1 cellular context compared by ENCODE assay signal in the genomic region with DNA sequence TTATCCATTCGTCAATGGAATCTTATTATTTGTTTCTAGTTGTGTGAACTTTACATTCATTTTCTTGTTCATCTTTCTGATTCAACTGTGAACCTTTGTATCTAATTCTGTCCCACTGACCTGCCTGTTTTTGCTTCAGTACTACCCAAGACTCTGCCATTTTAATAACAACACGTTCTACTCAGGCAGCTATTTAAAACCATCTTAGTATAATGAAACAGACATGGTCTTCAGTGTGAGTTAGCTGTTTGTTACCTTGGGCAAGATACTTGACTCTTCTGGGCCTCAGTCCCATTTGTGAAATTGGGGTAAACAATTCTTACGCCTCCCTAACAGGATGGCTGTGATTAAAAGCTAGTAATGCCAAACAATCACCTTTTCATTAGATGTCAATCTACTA.
TF ChIP-seq lines count a peak whose summit lies in the region.

No MANE protein-coding gene starts in this region.

TF ChIP-seq in H1, 55 proteins besides CTCF, POLR2A, EP300 and RAD21:
- TF ChIP-seq, protein P1, sequence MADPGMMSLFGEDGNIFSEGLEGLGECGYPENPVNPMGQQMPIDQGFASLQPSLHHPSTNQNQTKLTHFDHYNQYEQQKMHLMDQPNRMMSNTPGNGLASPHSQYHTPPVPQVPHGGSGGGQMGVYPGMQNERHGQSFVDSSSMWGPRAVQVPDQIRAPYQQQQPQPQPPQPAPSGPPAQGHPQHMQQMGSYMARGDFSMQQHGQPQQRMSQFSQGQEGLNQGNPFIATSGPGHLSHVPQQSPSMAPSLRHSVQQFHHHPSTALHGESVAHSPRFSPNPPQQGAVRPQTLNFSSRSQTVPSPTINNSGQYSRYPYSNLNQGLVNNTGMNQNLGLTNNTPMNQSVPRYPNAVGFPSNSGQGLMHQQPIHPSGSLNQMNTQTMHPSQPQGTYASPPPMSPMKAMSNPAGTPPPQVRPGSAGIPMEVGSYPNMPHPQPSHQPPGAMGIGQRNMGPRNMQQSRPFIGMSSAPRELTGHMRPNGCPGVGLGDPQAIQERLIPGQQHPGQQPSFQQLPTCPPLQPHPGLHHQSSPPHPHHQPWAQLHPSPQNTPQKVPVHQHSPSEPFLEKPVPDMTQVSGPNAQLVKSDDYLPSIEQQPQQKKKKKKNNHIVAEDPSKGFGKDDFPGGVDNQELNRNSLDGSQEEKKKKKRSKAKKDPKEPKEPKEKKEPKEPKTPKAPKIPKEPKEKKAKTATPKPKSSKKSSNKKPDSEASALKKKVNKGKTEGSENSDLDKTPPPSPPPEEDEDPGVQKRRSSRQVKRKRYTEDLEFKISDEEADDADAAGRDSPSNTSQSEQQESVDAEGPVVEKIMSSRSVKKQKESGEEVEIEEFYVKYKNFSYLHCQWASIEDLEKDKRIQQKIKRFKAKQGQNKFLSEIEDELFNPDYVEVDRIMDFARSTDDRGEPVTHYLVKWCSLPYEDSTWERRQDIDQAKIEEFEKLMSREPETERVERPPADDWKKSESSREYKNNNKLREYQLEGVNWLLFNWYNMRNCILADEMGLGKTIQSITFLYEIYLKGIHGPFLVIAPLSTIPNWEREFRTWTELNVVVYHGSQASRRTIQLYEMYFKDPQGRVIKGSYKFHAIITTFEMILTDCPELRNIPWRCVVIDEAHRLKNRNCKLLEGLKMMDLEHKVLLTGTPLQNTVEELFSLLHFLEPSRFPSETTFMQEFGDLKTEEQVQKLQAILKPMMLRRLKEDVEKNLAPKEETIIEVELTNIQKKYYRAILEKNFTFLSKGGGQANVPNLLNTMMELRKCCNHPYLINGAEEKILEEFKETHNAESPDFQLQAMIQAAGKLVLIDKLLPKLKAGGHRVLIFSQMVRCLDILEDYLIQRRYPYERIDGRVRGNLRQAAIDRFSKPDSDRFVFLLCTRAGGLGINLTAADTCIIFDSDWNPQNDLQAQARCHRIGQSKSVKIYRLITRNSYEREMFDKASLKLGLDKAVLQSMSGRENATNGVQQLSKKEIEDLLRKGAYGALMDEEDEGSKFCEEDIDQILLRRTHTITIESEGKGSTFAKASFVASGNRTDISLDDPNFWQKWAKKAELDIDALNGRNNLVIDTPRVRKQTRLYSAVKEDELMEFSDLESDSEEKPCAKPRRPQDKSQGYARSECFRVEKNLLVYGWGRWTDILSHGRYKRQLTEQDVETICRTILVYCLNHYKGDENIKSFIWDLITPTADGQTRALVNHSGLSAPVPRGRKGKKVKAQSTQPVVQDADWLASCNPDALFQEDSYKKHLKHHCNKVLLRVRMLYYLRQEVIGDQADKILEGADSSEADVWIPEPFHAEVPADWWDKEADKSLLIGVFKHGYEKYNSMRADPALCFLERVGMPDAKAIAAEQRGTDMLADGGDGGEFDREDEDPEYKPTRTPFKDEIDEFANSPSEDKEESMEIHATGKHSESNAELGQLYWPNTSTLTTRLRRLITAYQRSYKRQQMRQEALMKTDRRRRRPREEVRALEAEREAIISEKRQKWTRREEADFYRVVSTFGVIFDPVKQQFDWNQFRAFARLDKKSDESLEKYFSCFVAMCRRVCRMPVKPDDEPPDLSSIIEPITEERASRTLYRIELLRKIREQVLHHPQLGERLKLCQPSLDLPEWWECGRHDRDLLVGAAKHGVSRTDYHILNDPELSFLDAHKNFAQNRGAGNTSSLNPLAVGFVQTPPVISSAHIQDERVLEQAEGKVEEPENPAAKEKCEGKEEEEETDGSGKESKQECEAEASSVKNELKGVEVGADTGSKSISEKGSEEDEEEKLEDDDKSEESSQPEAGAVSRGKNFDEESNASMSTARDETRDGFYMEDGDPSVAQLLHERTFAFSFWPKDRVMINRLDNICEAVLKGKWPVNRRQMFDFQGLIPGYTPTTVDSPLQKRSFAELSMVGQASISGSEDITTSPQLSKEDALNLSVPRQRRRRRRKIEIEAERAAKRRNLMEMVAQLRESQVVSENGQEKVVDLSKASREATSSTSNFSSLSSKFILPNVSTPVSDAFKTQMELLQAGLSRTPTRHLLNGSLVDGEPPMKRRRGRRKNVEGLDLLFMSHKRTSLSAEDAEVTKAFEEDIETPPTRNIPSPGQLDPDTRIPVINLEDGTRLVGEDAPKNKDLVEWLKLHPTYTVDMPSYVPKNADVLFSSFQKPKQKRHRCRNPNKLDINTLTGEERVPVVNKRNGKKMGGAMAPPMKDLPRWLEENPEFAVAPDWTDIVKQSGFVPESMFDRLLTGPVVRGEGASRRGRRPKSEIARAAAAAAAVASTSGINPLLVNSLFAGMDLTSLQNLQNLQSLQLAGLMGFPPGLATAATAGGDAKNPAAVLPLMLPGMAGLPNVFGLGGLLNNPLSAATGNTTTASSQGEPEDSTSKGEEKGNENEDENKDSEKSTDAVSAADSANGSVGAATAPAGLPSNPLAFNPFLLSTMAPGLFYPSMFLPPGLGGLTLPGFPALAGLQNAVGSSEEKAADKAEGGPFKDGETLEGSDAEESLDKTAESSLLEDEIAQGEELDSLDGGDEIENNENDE (IDR thresholded peaks at IDR 0.05; ENCODE audit: insufficient replicate concordance, low read length), result no peak
- TF ChIP-seq PHF8 (conservative IDR thresholded peaks at IDR 0.05; ENCODE audit: low read depth, low read length), result no peak
